Comparison of ENCODE assay signal across 23 cellular contexts in genomic region chr6:42720739-42721138, GRCh38. TPM values are rescaled to one million over a fixed set of nuclear protein-coding genes. Genes with fewer than 3 reads are reported as not detected.
DNase-seq lines count a peak whose midpoint lies in the region; ATAC-seq, FAIRE-seq and TF ChIP-seq lines count a peak whose summit lies in the region.
"Had no signal": no experiment of that assay in that cellular context is flagged by ENCODE, and none has a peak within 500 bp of the region (broad histone marks: within the 10 kb centered on the region; RNA-seq: fewer than 3 reads in every experiment).

No MANE protein-coding gene starts in this region.

- H3F3A ChIP-seq in SK-N-SH (replicated peaks; ENCODE audit: insufficient read depth), result no peaks in the 10 kb centered on the region

- no peak for TF ChIP-seq EP300 in A549 (IDR thresholded peaks at IDR 0.05)
- no peak for TF ChIP-seq EP300 in SK-N-SH (IDR thresholded peaks at IDR 0.05; ENCODE audit: borderline replicate concordance in 1 of 2, low read depth in 1 of 2, low read length in 1 of 2)

- H4K20me1 ChIP-seq in HCT116 (ENCODE audit: insufficient read depth) (no peaks in the 10 kb centered on the region), SK-N-SH (ENCODE audit: insufficient read depth) (no peaks in the 10 kb centered on the region)

- CTCF ChIA-PET in A549 (lab: Yijun Ruan, JAX), result no interaction called here
- CTCF ChIA-PET in HCT116 (lab: Charles Lee), result no interaction called here
- CTCF ChIA-PET in SK-N-SH (lab: Yijun Ruan, JAX), result no interaction called here
- CTCF ChIA-PET in Caco-2 (lab: Charles Lee), result no interaction called here

- H3K4me3 ChIP-seq in A549, result no peak overlapping the region
- H3K4me3 ChIP-seq in HCT116 (replicated peaks in 1 of 2; ENCODE audit: low read depth in 1 of 2, low read length in 2 of 2), result no peak overlapping the region
- H3K4me3 ChIP-seq in SK-N-SH (ENCODE audit: low read depth in 2 of 2, low read length in 1 of 2), result no peak overlapping the region
- H3K4me3 ChIP-seq in lower leg skin (ENCODE audit: low read depth, poor library complexity, severe bottlenecking), result no peak overlapping the region
- no peak overlapping the region for H3K4me3 ChIP-seq in Caco-2 (ENCODE audit: low read depth, low read length)

- H3K36me3 ChIP-seq in HCT116 (ENCODE audit: control insufficient read depth in 1 of 2, insufficient read depth in 2 of 2, low read length in 2 of 2) (no peaks in the 10 kb centered on the region), SK-N-SH (replicated peaks in 1 of 2; ENCODE audit: control insufficient read depth in 1 of 2, insufficient read depth in 2 of 2, low read length in 1 of 2) (no peaks in the 10 kb centered on the region), Caco-2 (ENCODE audit: control insufficient read depth, insufficient read depth, low read length) (no peaks in the 10 kb centered on the region)

- peaks cover 6% of the 10 kb centered on the region for H3K4me1 Mint-ChIP-seq in Caco-2 (ENCODE audit: low read depth, unreplicated experiment)

- TF ChIP-seq POLR2A in A549 (IDR thresholded peaks at IDR 0.05; ENCODE audit: low read length) (no peak), HCT116 (IDR thresholded peaks at IDR 0.05; ENCODE audit: borderline replicate concordance, extremely low read depth, insufficient read depth, insufficient read length) (no peak), lower leg skin (IDR thresholded peaks at IDR 0.05) (no peak)

- TF ChIP-seq RAD21 in A549 (conservative IDR thresholded peaks at IDR 0.05 in 1 of 2, IDR thresholded peaks at IDR 0.05 in 1 of 2), result no peak
- TF ChIP-seq RAD21 in HCT116 (IDR thresholded peaks at IDR 0.05; ENCODE audit: low read depth), result no peak
- no peak for TF ChIP-seq RAD21 in SK-N-SH (IDR thresholded peaks at IDR 0.05; ENCODE audit: low read length)

- H3K79me2 ChIP-seq in HCT116 (ENCODE audit: insufficient read depth, low read length), result no peaks in the 10 kb centered on the region
- H3K79me2 ChIP-seq in SK-N-SH (ENCODE audit: insufficient read depth), result no peaks in the 10 kb centered on the region

- no peaks in the 10 kb centered on the region for H3K9me3 ChIP-seq in A549
- H3K9me3 ChIP-seq in HCT116 (ENCODE audit: control insufficient read depth in 1 of 2, insufficient read depth in 1 of 2, low read depth in 1 of 2, low read length in 2 of 2), result no peaks in the 10 kb centered on the region
- H3K9me3 ChIP-seq in SK-N-SH, result no peaks in the 10 kb centered on the region
- no peaks in the 10 kb centered on the region for H3K9me3 ChIP-seq in Caco-2

- no peak overlapping the region for H3K4me3 Mint-ChIP-seq in Caco-2 (ENCODE audit: unreplicated experiment)
- H3K4me3 Mint-ChIP-seq: CD8-positive, alpha-beta T cell; stimulated activated naive CD8-positive, alpha-beta T cell treated with anti-CD3 and anti-CD28 coated beads, Interleukin-15, amount 100 ng/mL, for 72 hours; type B pancreatic cell had no signal

- no peaks in the 10 kb centered on the region for H3K27me3 Mint-ChIP-seq in Caco-2 (ENCODE audit: insufficient read depth, unreplicated experiment)
- H3K27me3 Mint-ChIP-seq: stimulated activated naive CD8-positive, alpha-beta T cell treated with anti-CD3 and anti-CD28 coated beads, Interleukin-15, amount 100 ng/mL, for 72 hours had no signal

- no TSS peak for BruUV-seq in HCT116 (replicated peaks; lab: Mats Ljungman, UMichigan)
- BruUV-seq in Caco-2 (replicated peaks; lab: Mats Ljungman, UMichigan), result no TSS peak

- H3K27ac Mint-ChIP-seq in Caco-2 (ENCODE audit: unreplicated experiment), result no peak overlapping the region
- H3K27ac Mint-ChIP-seq: activated T-helper 2 cell treated with anti-CD3 and anti-CD28 coated beads, Interferon-gamma antibody, Interleukin-2, Interleukin-4, amounts not matched to agents 10 μg/mL and 5 μg/mL and 100 μg/mL, durations not matched to agents 14 hours and 24 hours and 36 hours; CD8-positive, alpha-beta T cell; type B pancreatic cell had no signal

- TF ChIP-seq CTCF in A549 (IDR thresholded peaks at IDR 0.05), result no peak
- TF ChIP-seq CTCF in HCT116 (IDR thresholded peaks at IDR 0.05 in 2 of 3, conservative IDR thresholded peaks at IDR 0.05 in 1 of 3; ENCODE audit: borderline replicate concordance in 1 of 3, insufficient read depth in 1 of 3, low read depth in 2 of 3, low read length in 2 of 3), result no peak
- TF ChIP-seq CTCF in SK-N-SH (IDR thresholded peaks at IDR 0.05), result no peak
- TF ChIP-seq CTCF in foreskin keratinocyte (conservative IDR thresholded peaks at IDR 0.05), result no peak
- TF ChIP-seq CTCF in lower leg skin (IDR thresholded peaks at IDR 0.05), result no peak
- TF ChIP-seq CTCF in Caco-2 (IDR thresholded peaks at IDR 0.05; ENCODE audit: insufficient read depth in 1 of 2, low read depth in 1 of 2, low read length in 1 of 2, severe bottlenecking in 1 of 2, unreplicated experiment in 1 of 2), result no peak

- H3K36me3 Mint-ChIP-seq in Caco-2 (ENCODE audit: insufficient read depth, unreplicated experiment), result no peaks in the 10 kb centered on the region
- H3K36me3 Mint-ChIP-seq: CD8-positive, alpha-beta T cell; type B pancreatic cell had no signal

- H3K27ac ChIP-seq in A549, result 0 out of 6 replicates have a peak overlapping the region, but pooled peaks of 1 of the 2 experiments have one; percentile 18
- H3K27ac ChIP-seq in HCT116 (ENCODE audit: low read depth, low read length), result no peak overlapping the region
- H3K27ac ChIP-seq in SK-N-SH (ENCODE audit: low read depth in 2 of 2, low read length in 1 of 2), result no peak overlapping the region
- no peak overlapping the region for H3K27ac ChIP-seq in foreskin keratinocyte

- DNase-seq in A549 (ENCODE audit: low read depth in 1 of 2, low spot score in 1 of 2) (no peak), HCT116 (ENCODE audit: low read depth, low spot score) (no peak), SK-N-SH (no peak), foreskin keratinocyte (peak in 1 of 2 donors; percentile 43), lower leg skin (ENCODE audit: low spot score in 2 of 2) (no peak), amygdala (lab: John Stamatoyannopoulos, UW) (no peak), Caco-2 (no peak)
- DNase-seq in activated naive CD4-positive, alpha-beta T cell treated with anti-CD3 and anti-CD28 coated beads, Interleukin-2, amount 50 U/mL, for 16 hours, result no peak
- DNase-seq: activated CD4-positive, alpha-beta T cell treated with anti-CD3 and anti-CD28 coated beads for 1 hour; CD8-positive, alpha-beta T cell; cerebellar nuclear complex; foreskin melanocyte; GF-D8; Kasumi-1; NCI-H1436; occipital lobe; SHP77; stimulated activated naive CD8-positive, alpha-beta T cell treated with anti-CD3 and anti-CD28 coated beads, Interleukin-15, amount 100 ng/mL, for 72 hours; T-helper 2 cell had no signal

- peak overlapping the region; percentile 51 for H3K4me2 ChIP-seq in A549
- H3K4me2 ChIP-seq in HCT116 (ENCODE audit: low read length), result peak overlapping the region; percentile 44
- no peak overlapping the region for H3K4me2 ChIP-seq in SK-N-SH

- no peaks in the 10 kb centered on the region for H3K9me3 Mint-ChIP-seq in Caco-2 (ENCODE audit: unreplicated experiment)
- H3K9me3 Mint-ChIP-seq: activated T-helper 2 cell treated with anti-CD3 and anti-CD28 coated beads, Interferon-gamma antibody, Interleukin-2, Interleukin-4, amounts not matched to agents 10 μg/mL and 5 μg/mL and 100 μg/mL, durations not matched to agents 14 hours and 24 hours and 36 hours; CD8-positive, alpha-beta T cell; stimulated activated naive CD8-positive, alpha-beta T cell treated with anti-CD3 and anti-CD28 coated beads, Interleukin-15, amount 100 ng/mL, for 72 hours; type B pancreatic cell had no signal

- ATAC-seq in A549 (peak in 1 of 2 experiments; percentile 69; a peak in 3 of 6 replicates), HCT116 (peak; percentile 83), foreskin keratinocyte (peak; percentile 20)
- ATAC-seq: CD8-positive, alpha-beta T cell; left lobe of liver; right cardiac atrium; stimulated activated naive CD8-positive, alpha-beta T cell treated with anti-CD3 and anti-CD28 coated beads, Interleukin-15, amount 100 ng/mL, for 72 hours had no signal

- H2AFZ ChIP-seq in HCT116 (ENCODE audit: low read depth, low read length, poor library complexity, severe bottlenecking) (no peak overlapping the region), SK-N-SH (ENCODE audit: low read depth) (peak overlapping the region; percentile 40; the same call in 1 of the 2 replicates)

- H3K4me1 ChIP-seq in A549 (peaks cover 8% of the 10 kb centered on the region; the same call in 1 of the 3 replicates), HCT116 (ENCODE audit: control insufficient read depth in 1 of 2, insufficient read depth in 2 of 2, low read length in 2 of 2) (peaks cover 8 to 10% of the 10 kb centered on the region in 2 experiments; a peak in 2 of 4 replicates), SK-N-SH (ENCODE audit: control insufficient read depth in 1 of 2, insufficient read depth in 2 of 2, low read depth in 1 of 2, low read length in 1 of 2) (peaks cover 0 to under 1% of the 10 kb centered on the region in 2 experiments; a peak in 1 of 4 replicates), foreskin keratinocyte (peaks cover 4% of the 10 kb centered on the region), Caco-2 (no peaks in the 10 kb centered on the region)

- intact Hi-C loops in HCT116 (cut with micrococcal nuclease) (loop anchor here (10.0 kb wide), 1 partner anchor 646 kb away; no protein-coding TSS in a partner anchor), lower leg skin (cut with DNase I; ENCODE audit: low total_unique reads) (loop anchor here (10.0 kb wide), 1 partner anchor 56 kb away; no protein-coding TSS in a partner anchor), Caco-2 (cut with micrococcal nuclease; ENCODE audit: unreplicated experiment) (no loop called here)

- POLR2A ChIA-PET in A549 (lab: Yijun Ruan, JAX), result no interaction called here
- POLR2A ChIA-PET in HCT116 (lab: Charles Lee), result no interaction called here
- POLR2A ChIA-PET in SK-N-SH (lab: Yijun Ruan, JAX), result no interaction called here
- POLR2A ChIA-PET in Caco-2 (lab: Charles Lee), result no interaction called here

- RAD21 ChIA-PET in HCT116 (lab: Charles Lee; ENCODE audit: low non-redundant PET in 1 of 2, low total read pairs in 2 of 2, uncharacterized antibody in 2 of 2, unreplicated experiment in 2 of 2), result no interaction called here

- FAIRE-seq in A549 (lab: Jason Lieb, UNC), result no peak

- H3K27me3 ChIP-seq in HCT116 (ENCODE audit: insufficient read depth, low read length) (no peaks in the 10 kb centered on the region), SK-N-SH (ENCODE audit: insufficient read depth) (no peaks in the 10 kb centered on the region), foreskin keratinocyte (peaks cover 4% of the 10 kb centered on the region), Caco-2 (replicated peaks; ENCODE audit: control insufficient read depth, insufficient read depth, low read length) (no peaks in the 10 kb centered on the region)

- H3K9ac ChIP-seq in HCT116 (ENCODE audit: low read length), result no peak overlapping the region
- H3K9ac ChIP-seq in SK-N-SH, result no peak overlapping the region

- 22% methylated on average over 8 of the region's 8 CpGs for WGBS in A549 (ENCODE audit: missing lambda C conversion rate)
- WGBS in SK-N-SH (ENCODE audit: low lambda C conversion rate), result 64% methylated on average over 8 of the region's 8 CpGs
- WGBS in lower leg skin, 2 donors, result 64 to 67% methylated on average over 8 of the region's 8 CpGs

- no peaks in the 10 kb centered on the region for H3K9me2 ChIP-seq in HCT116 (ENCODE audit: insufficient read depth)
- no peaks in the 10 kb centered on the region for H3K9me2 ChIP-seq in SK-N-SH

RNA-seq across cellular contexts. Expression of gene PRPH2, which starts 1.7 kb away (rescaled TPM):
- polyA plus RNA-seq in A549 (2011; rRNA removed), result not detected in 2 replicates
- polyA plus RNA-seq in A549 (2012; cell fraction: cytosol; rRNA removed), result not detected in 2 replicates
- polyA plus RNA-seq in A549 (2012; cell fraction: nucleus; rRNA removed), result not detected in 2 replicates
- polyA plus RNA-seq in A549 (2017; fragmentation: RNase III; extraction: RNeasy Plus Mini Kit Qiagen cat#74134 plus additional on column Dnase treatment), result not detected in 3 replicates
- polyA minus RNA-seq in A549 (2011; rRNA and poly(A)+ RNA removed), result not detected in 2 replicates
- total RNA-seq in HCT116 (2021; ENCODE audit: unreplicated experiment), result not detected
- not detected in 2 replicates for polyA plus RNA-seq in HCT116 (2012)
- not detected in 2 replicates for polyA plus RNA-seq in SK-N-SH (2012; rRNA removed)
- not detected in 2 replicates for polyA plus RNA-seq in SK-N-SH (2012; cell fraction: cytosol; rRNA removed)
- polyA plus RNA-seq in SK-N-SH (2012; cell fraction: nucleus; rRNA removed), result not detected in 2 replicates
- not detected in 2 replicates for total RNA-seq in foreskin keratinocyte
- polyA plus RNA-seq in foreskin keratinocyte, result 0.02 TPM in 1 of 2 replicates, not detected in the other
- total RNA-seq in lower leg skin, result under 1 TPM in 1 of 4 donors, not detected in 3; 0.16 TPM
- total RNA-seq in Caco-2 (2022), result not detected in 2 replicates
- total RNA-seq: activated T-helper 2 cell treated with anti-CD3 and anti-CD28 coated beads, Interferon-gamma antibody, Interleukin-2, Interleukin-4, amounts not matched to agents 10 μg/mL and 5 μg/mL and 100 μg/mL, durations not matched to agents 14 hours and 24 hours and 36 hours; CD8-positive, alpha-beta T cell; left lobe of liver had no signal

RNA-seq across cellular contexts. Expression of gene TBCC, which starts 25.2 kb away (rescaled TPM):
- polyA plus RNA-seq in A549 (2011; rRNA removed), result 10.2 and 10.3 TPM in 2 replicates
- 10.3 and 12.8 TPM in 2 replicates for polyA plus RNA-seq in A549 (2012; cell fraction: cytosol; rRNA removed)
- polyA plus RNA-seq in A549 (2012; cell fraction: nucleus; rRNA removed), result 11.8 and 12.4 TPM in 2 replicates
- polyA plus RNA-seq in A549 (2017; fragmentation: RNase III; extraction: RNeasy Plus Mini Kit Qiagen cat#74134 plus additional on column Dnase treatment), result 12.3 to 13.3 TPM (median 12.4 TPM) in 3 replicates
- 8.1 and 8.3 TPM in 2 replicates for polyA minus RNA-seq in A549 (2011; rRNA and poly(A)+ RNA removed)
- total RNA-seq in HCT116 (2021; ENCODE audit: unreplicated experiment), result 17.1 TPM
- polyA plus RNA-seq in HCT116 (2012), result 15.7 and 17.7 TPM in 2 replicates
- 12.7 and 18.2 TPM in 2 replicates for polyA plus RNA-seq in SK-N-SH (2012; rRNA removed)
- polyA plus RNA-seq in SK-N-SH (2012; cell fraction: cytosol; rRNA removed), result 12.9 and 15.1 TPM in 2 replicates
- polyA plus RNA-seq in SK-N-SH (2012; cell fraction: nucleus; rRNA removed), result 11.8 and 12.9 TPM in 2 replicates
- total RNA-seq in foreskin keratinocyte, result 22.5 and 24.6 TPM in 2 replicates
- polyA plus RNA-seq in foreskin keratinocyte, result 22.2 and 23.7 TPM in 2 replicates
- 10 to 100 TPM; 40.3 to 55.5 (median 45.3) TPM for total RNA-seq in lower leg skin
- 17.0 and 20.4 TPM in 2 replicates for total RNA-seq in Caco-2 (2022)

Comparison
In these comparisons a context has a peak if more than half of its experiments do, and no peak if none do; other contexts are left out.
1. Of the 12 proteins assayed by ChIP-seq in both A549 and SK-N-SH: peak only in A549: none; only in SK-N-SH: FOSL2; in both: none; in neither: 11.